Comparison of ENCODE assay signal across 8 cellular contexts in the genomic region with DNA sequence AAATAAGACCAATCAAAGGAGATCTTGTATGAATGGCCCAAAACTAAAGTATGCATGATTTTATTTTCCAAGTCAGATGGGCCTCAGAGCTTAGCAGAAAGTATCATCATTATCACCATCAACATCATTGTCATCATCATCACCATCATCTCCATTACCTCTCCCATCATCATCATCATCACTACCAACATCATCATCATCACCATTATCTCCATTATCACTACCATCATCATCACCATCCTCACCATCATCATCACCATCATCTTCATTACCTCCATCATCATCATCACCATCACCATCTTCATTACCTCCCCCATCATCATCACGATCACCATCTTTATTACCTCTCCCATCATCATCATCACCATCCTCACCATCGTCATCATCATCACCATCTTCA.
"Had no signal": no experiment of that assay in that cellular context is flagged by ENCODE, and none has a peak within 500 bp of the region (broad histone marks: within the 10 kb centered on the region; RNA-seq: fewer than 3 reads in every experiment).

No MANE protein-coding gene starts in this region.

- DNase-seq: IMR-90, Karpas-422, KBM-7, KG1 had no signal

- FAIRE-seq: HTR-8/SVneo, K562 had no signal

- H3K27ac ChIP-seq: HL-60, KMS-11 had no signal

- H3K4me3 ChIP-seq: K562 had no signal

- H3K9ac ChIP-seq: KMS-11 had no signal

- ATAC-seq: K562 had no signal

- H3K4me2 ChIP-seq: KMS-11 had no signal
